1 cellular context compared by ENCODE assay signal in genomic region chr1:51326839-51327238, GRCh38.
TF ChIP-seq lines count a peak whose summit lies in the region.

No MANE protein-coding gene starts in this region.

TF ChIP-seq in K562, 482 proteins besides CTCF, POLR2A, EP300 and RAD21 (continued from another document):
- TF ChIP-seq EGR1 (conservative IDR thresholded peaks at IDR 0.05): peak; percentile 64
- TF ChIP-seq BRCA1 (IDR thresholded peaks at IDR 0.05): no peak
- TF ChIP-seq BRCA1 (CRISPR knock-in tag; IDR thresholded peaks at IDR 0.05): 0 out of 2 replicates have a peak, but pooled peaks have one; percentile 39
- no peak for TF ChIP-seq MLLT1 (IDR thresholded peaks at IDR 0.05)
TF ChIP-seq in K562: peak in this region for 2.
